Comparison of ENCODE assay signal across 1 cellular context in the genomic region with DNA sequence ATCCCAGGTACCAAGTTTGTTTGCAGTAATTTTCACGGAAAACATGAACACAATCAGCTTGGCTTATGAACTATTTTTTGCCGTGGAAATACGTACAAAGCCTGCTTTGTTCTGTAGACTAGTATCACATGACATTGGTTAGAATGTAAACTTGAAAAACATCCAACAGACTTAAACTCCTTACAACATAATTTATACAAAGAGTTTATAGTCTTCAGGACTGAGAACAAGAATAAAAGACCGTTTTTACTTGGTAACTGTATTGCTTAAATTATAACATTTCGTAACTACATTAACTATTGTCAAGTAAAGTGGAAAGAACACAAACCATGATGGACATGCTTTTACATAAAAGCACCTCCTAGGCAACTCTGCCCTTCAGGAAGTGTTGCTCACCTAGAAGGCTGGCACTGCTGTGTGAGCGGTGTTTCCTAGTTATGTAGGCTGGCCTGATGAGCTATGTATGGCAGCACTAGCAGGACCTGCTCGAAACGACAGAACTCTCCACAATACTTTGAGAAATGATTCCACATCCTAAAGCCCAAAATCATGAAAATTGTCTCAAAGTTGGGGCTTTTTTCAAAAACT.
TF ChIP-seq lines count a peak whose summit lies in the region.

No MANE protein-coding gene starts in this region.

TF ChIP-seq in HCT116, 20 proteins besides CTCF, POLR2A, EP300 and RAD21 (continued from another document):
- no peak for TF ChIP-seq SRF (IDR thresholded peaks at IDR 0.05; ENCODE audit: low read depth)
- TF ChIP-seq SIN3A (IDR thresholded peaks at IDR 0.05; ENCODE audit: low read depth): no peak
- TF ChIP-seq ZNF274 (IDR thresholded peaks at IDR 0.05; ENCODE audit: low read depth, low read length): no peak
- no peak for TF ChIP-seq JUND (IDR thresholded peaks at IDR 0.05)
- no peak for TF ChIP-seq EZH2 (IDR thresholded peaks at IDR 0.05)
- no peak for TF ChIP-seq TCF7L2 (IDR thresholded peaks at IDR 0.05; ENCODE audit: borderline replicate concordance, extremely low read depth, insufficient read depth, insufficient read length)
- TF ChIP-seq, protein P1, sequence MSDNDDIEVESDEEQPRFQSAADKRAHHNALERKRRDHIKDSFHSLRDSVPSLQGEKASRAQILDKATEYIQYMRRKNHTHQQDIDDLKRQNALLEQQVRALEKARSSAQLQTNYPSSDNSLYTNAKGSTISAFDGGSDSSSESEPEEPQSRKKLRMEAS (IDR thresholded peaks at IDR 0.05): no peak
- TF ChIP-seq YY1 (IDR thresholded peaks at IDR 0.05; ENCODE audit: extremely low read depth, insufficient replicate concordance, low read depth, low read length): no peak
- no peak for TF ChIP-seq CEBPB (IDR thresholded peaks at IDR 0.05; ENCODE audit: low read depth)
- no peak for TF ChIP-seq POLR2AphosphoS5 (IDR thresholded peaks at IDR 0.05; ENCODE audit: low read depth, low read length)
